ENCODE assay signal across 1 cellular context in the genomic region with DNA sequence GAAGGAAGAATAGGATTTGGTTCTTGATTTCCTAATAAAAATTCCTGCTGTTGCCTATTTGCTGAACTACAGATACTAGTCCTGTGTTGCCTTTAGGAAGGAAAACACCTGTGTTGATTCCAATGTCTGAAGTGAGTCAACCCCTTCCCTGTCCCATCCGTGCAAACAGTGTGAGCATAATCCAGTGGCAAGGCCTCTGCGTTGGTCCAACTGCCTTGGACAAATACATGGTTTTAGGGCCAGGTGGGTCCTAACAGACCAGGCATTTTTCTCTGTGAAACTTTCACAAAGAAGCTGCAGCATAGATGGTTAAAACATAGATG.
A peak's percentile ranks its signal among the peaks of the same experiment; 100 is the strongest.
TF ChIP-seq lines count a peak whose summit lies in the region.

No MANE protein-coding gene starts in this region.

TF ChIP-seq in HepG2, 621 proteins besides CTCF, POLR2A, EP300 and RAD21 (continued from another document and continues in another):
- TF ChIP-seq, protein P1, sequence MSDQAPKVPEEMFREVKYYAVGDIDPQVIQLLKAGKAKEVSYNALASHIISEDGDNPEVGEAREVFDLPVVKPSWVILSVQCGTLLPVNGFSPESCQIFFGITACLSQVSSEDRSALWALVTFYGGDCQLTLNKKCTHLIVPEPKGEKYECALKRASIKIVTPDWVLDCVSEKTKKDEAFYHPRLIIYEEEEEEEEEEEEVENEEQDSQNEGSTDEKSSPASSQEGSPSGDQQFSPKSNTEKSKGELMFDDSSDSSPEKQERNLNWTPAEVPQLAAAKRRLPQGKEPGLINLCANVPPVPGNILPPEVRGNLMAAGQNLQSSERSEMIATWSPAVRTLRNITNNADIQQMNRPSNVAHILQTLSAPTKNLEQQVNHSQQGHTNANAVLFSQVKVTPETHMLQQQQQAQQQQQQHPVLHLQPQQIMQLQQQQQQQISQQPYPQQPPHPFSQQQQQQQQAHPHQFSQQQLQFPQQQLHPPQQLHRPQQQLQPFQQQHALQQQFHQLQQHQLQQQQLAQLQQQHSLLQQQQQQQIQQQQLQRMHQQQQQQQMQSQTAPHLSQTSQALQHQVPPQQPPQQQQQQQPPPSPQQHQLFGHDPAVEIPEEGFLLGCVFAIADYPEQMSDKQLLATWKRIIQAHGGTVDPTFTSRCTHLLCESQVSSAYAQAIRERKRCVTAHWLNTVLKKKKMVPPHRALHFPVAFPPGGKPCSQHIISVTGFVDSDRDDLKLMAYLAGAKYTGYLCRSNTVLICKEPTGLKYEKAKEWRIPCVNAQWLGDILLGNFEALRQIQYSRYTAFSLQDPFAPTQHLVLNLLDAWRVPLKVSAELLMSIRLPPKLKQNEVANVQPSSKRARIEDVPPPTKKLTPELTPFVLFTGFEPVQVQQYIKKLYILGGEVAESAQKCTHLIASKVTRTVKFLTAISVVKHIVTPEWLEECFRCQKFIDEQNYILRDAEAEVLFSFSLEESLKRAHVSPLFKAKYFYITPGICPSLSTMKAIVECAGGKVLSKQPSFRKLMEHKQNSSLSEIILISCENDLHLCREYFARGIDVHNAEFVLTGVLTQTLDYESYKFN (CRISPR knock-in tag; conservative IDR thresholded peaks at IDR 0.05) = peak; percentile 38
- TF ChIP-seq, protein P2, sequence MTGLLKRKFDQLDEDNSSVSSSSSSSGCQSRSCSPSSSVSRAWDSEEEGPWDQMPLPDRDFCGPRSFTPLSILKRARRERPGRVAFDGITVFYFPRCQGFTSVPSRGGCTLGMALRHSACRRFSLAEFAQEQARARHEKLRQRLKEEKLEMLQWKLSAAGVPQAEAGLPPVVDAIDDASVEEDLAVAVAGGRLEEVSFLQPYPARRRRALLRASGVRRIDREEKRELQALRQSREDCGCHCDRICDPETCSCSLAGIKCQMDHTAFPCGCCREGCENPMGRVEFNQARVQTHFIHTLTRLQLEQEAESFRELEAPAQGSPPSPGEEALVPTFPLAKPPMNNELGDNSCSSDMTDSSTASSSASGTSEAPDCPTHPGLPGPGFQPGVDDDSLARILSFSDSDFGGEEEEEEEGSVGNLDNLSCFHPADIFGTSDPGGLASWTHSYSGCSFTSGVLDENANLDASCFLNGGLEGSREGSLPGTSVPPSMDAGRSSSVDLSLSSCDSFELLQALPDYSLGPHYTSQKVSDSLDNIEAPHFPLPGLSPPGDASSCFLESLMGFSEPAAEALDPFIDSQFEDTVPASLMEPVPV (CRISPR knock-in tag; IDR thresholded peaks at IDR 0.05) = no peak
- no peak for TF ChIP-seq ZNF576 (CRISPR knock-in tag; IDR thresholded peaks at IDR 0.05)
- no peak for TF ChIP-seq ZNF556 (CRISPR knock-in tag; IDR thresholded peaks at IDR 0.05; ENCODE audit: borderline replicate concordance)
- peak; percentile 35; the same call in 1 of the 2 replicates for TF ChIP-seq ZKSCAN8 (CRISPR knock-in tag; IDR thresholded peaks at IDR 0.05; ENCODE audit: borderline replicate concordance)
- 0 out of 2 replicates have a peak, but pooled peaks have one; percentile 43 for TF ChIP-seq STAT6 (CRISPR knock-in tag; IDR thresholded peaks at IDR 0.05; ENCODE audit: borderline replicate concordance)
- TF ChIP-seq ZNF737 (CRISPR knock-in tag; IDR thresholded peaks at IDR 0.05; ENCODE audit: borderline replicate concordance) = no peak
- TF ChIP-seq ZNF652 (CRISPR knock-in tag; IDR thresholded peaks at IDR 0.05; ENCODE audit: borderline replicate concordance, low read depth) = 0 out of 2 replicates have a peak, but pooled peaks have one; percentile 19
- TF ChIP-seq ZNF225 (CRISPR knock-in tag; IDR thresholded peaks at IDR 0.05) = no peak
- TF ChIP-seq, protein P3, sequence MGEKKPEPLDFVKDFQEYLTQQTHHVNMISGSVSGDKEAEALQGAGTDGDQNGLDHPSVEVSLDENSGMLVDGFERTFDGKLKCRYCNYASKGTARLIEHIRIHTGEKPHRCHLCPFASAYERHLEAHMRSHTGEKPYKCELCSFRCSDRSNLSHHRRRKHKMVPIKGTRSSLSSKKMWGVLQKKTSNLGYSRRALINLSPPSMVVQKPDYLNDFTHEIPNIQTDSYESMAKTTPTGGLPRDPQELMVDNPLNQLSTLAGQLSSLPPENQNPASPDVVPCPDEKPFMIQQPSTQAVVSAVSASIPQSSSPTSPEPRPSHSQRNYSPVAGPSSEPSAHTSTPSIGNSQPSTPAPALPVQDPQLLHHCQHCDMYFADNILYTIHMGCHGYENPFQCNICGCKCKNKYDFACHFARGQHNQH (CRISPR knock-in tag; IDR thresholded peaks at IDR 0.05) = 0 out of 2 replicates have a peak, but pooled peaks have one; percentile 6
- TF ChIP-seq ASH2L (IDR thresholded peaks at IDR 0.05; ENCODE audit: insufficient read length, low read depth, low read length) = peak; percentile 28
- no peak for TF ChIP-seq ZSCAN22 (CRISPR knock-in tag; IDR thresholded peaks at IDR 0.05)
- TF ChIP-seq, protein P4, sequence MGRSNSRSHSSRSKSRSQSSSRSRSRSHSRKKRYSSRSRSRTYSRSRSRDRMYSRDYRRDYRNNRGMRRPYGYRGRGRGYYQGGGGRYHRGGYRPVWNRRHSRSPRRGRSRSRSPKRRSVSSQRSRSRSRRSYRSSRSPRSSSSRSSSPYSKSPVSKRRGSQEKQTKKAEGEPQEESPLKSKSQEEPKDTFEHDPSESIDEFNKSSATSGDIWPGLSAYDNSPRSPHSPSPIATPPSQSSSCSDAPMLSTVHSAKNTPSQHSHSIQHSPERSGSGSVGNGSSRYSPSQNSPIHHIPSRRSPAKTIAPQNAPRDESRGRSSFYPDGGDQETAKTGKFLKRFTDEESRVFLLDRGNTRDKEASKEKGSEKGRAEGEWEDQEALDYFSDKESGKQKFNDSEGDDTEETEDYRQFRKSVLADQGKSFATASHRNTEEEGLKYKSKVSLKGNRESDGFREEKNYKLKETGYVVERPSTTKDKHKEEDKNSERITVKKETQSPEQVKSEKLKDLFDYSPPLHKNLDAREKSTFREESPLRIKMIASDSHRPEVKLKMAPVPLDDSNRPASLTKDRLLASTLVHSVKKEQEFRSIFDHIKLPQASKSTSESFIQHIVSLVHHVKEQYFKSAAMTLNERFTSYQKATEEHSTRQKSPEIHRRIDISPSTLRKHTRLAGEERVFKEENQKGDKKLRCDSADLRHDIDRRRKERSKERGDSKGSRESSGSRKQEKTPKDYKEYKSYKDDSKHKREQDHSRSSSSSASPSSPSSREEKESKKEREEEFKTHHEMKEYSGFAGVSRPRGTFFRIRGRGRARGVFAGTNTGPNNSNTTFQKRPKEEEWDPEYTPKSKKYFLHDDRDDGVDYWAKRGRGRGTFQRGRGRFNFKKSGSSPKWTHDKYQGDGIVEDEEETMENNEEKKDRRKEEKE (IDR thresholded peaks at IDR 0.05) = no peak
- TF ChIP-seq, protein P5, sequence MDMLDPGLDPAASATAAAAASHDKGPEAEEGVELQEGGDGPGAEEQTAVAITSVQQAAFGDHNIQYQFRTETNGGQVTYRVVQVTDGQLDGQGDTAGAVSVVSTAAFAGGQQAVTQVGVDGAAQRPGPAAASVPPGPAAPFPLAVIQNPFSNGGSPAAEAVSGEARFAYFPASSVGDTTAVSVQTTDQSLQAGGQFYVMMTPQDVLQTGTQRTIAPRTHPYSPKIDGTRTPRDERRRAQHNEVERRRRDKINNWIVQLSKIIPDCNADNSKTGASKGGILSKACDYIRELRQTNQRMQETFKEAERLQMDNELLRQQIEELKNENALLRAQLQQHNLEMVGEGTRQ (IDR thresholded peaks at IDR 0.05; ENCODE audit: low read depth, low read length) = no peak
- TF ChIP-seq, protein P5 (CRISPR knock-in tag; IDR thresholded peaks at IDR 0.05; ENCODE audit: borderline replicate concordance) = no peak
- no peak for TF ChIP-seq ZBTB7A (CRISPR knock-in tag; IDR thresholded peaks at IDR 0.05)
- TF ChIP-seq ZNF510 (CRISPR knock-in tag; IDR thresholded peaks at IDR 0.05; ENCODE audit: low read depth) = no peak
- no peak for TF ChIP-seq ATF7 (IDR thresholded peaks at IDR 0.05)
- TF ChIP-seq ATF7 (CRISPR knock-in tag; IDR thresholded peaks at IDR 0.05) = no peak
- TF ChIP-seq KLF15 (CRISPR knock-in tag; IDR thresholded peaks at IDR 0.05; ENCODE audit: borderline replicate concordance) = no peak
- TF ChIP-seq, protein P6, sequence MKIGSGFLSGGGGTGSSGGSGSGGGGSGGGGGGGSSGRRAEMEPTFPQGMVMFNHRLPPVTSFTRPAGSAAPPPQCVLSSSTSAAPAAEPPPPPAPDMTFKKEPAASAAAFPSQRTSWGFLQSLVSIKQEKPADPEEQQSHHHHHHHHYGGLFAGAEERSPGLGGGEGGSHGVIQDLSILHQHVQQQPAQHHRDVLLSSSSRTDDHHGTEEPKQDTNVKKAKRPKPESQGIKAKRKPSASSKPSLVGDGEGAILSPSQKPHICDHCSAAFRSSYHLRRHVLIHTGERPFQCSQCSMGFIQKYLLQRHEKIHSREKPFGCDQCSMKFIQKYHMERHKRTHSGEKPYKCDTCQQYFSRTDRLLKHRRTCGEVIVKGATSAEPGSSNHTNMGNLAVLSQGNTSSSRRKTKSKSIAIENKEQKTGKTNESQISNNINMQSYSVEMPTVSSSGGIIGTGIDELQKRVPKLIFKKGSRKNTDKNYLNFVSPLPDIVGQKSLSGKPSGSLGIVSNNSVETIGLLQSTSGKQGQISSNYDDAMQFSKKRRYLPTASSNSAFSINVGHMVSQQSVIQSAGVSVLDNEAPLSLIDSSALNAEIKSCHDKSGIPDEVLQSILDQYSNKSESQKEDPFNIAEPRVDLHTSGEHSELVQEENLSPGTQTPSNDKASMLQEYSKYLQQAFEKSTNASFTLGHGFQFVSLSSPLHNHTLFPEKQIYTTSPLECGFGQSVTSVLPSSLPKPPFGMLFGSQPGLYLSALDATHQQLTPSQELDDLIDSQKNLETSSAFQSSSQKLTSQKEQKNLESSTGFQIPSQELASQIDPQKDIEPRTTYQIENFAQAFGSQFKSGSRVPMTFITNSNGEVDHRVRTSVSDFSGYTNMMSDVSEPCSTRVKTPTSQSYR (CRISPR knock-in tag; IDR thresholded peaks at IDR 0.05; ENCODE audit: borderline replicate concordance) = peak; percentile 63; the same call in 1 of the 2 replicates
- no peak for TF ChIP-seq ZNF891 (CRISPR knock-in tag; IDR thresholded peaks at IDR 0.05)
- TF ChIP-seq, protein P7, sequence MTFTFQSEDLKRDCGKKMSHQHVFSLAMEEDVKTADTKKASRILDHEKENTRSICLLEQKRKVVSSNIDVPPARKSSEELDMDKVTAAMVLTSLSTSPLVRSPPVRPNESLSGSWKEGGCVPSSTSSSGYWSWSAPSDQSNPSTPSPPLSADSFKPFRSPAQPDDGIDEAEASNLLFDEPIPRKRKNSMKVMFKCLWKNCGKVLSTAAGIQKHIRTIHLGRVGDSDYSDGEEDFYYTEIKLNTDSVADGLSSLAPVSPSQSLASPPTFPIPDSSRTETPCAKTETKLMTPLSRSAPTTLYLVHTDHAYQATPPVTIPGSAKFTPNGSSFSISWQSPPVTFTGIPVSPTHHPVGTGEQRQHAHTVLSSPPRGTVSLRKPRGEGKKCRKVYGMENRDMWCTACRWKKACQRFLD (CRISPR knock-in tag; IDR thresholded peaks at IDR 0.05; ENCODE audit: borderline replicate concordance) = no peak
- no peak for TF ChIP-seq CCAR2 (optimal IDR thresholded peaks at IDR 0.05; ENCODE audit: low read depth, low read length)
- TF ChIP-seq HNRNPLL (IDR thresholded peaks at IDR 0.05; ENCODE audit: low read depth, low read length, poor library complexity, severe bottlenecking) = no peak
- TF ChIP-seq PITX1 (CRISPR knock-in tag; IDR thresholded peaks at IDR 0.05) = 0 out of 2 replicates have a peak, but pooled peaks have one; percentile 12
- peak; percentile 63; the same call in 1 of the 2 replicates for TF ChIP-seq PHF21A (CRISPR knock-in tag; IDR thresholded peaks at IDR 0.05)
